37 cellular contexts compared by ENCODE assay signal in the genomic region with DNA sequence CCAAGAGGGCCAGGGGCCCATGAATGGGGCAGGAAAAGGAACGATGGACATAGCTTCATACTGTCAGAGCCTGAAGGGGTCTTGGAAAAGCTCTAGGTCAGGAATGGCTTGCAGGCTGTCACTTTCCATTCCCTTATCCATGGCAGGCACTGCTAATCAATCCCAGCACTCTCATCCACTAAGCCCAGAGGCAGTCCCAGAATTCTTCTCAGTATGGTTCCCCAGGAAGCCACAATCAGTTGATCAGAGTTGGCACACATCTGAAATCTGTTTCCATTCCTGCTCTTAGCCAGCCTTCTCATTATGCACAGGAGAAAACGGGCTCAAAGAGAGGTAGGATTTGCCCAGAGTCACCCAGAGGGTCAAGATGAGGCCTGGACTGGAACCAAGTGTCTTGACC.
"Had no signal": no experiment of that assay in that cellular context is flagged by ENCODE, and none has a peak within 500 bp of the region (broad histone marks: within the 10 kb centered on the region; RNA-seq: fewer than 3 reads in every experiment).

No MANE protein-coding gene starts in this region.

- H3K27ac Mint-ChIP-seq: activated B cell treated with CpG ODN at 0.5 μM for 24 hours; activated CD4-positive, alpha-beta memory T cell treated with anti-CD3 and anti-CD28 coated beads, Interleukin-2, amount 10 ng/mL, durations not matched to agents 7 days and 5 days; activated CD4-positive, alpha-beta T cell treated with anti-CD3 and anti-CD28 coated beads, Interleukin-2, amount 10 ng/mL, durations not matched to agents 24 days and 14 days; activated CD8-positive, alpha-beta memory T cell treated with anti-CD3 and anti-CD28 coated beads, Interleukin-2, amount 10 ng/mL, durations not matched to agents 7 days and 5 days; activated CD8-positive, alpha-beta T cell treated with anti-CD3 and anti-CD28 coated beads, Interleukin-2, amount 10 ng/mL, durations not matched to agents 7 days and 5 days; activated naive CD4-positive, alpha-beta T cell treated with anti-CD3 and anti-CD28 coated beads for 36 hours; activated naive CD4-positive, alpha-beta T cell treated with anti-CD3 and anti-CD28 coated beads, Interleukin-2, amount 50 U/mL, for 72 hours; activated naive CD8-positive, alpha-beta T cell treated with anti-CD3 and anti-CD28 coated beads for 36 hours; activated T-cell treated with anti-CD3 and anti-CD28 coated beads, Interleukin-2, amount 50 U/mL, for 72 hours; activated T-helper 1 cell treated with anti-CD3 and anti-CD28 coated beads, Interleukin-12 subunit alpha, Interleukin-12 subunit beta, Interleukin-2, Interleukin-4 antibody, amounts not matched to agents 30 ng/mL and 10 ng/mL and 1 ng/mL, durations not matched to agents 14 hours and 24 hours and 36 hours; activated T-helper 17 cell treated with anti-CD3 and anti-CD28 coated beads, Interleukin-2, amount 50 U/mL, for 72 hours; T-helper 2 cell treated with Interferon-gamma antibody and Interleukin-4, amounts not matched to agents 5 μg/mL and 100 μg/mL, for 36 hours had no signal

- DNase-seq: activated B cell treated with CpG ODN at 0.5 μM for 24 hours; activated CD4-positive, alpha-beta memory T cell treated with anti-CD3 and anti-CD28 coated beads, Interleukin-2, amount 10 ng/mL, durations not matched to agents 7 days and 5 days; activated CD4-positive, alpha-beta T cell treated with anti-CD3 and anti-CD28 coated beads for 4 hours; activated CD4-positive, alpha-beta T cell treated with anti-CD3 and anti-CD28 coated beads, Interleukin-2, amount 10 ng/mL, durations not matched to agents 24 days and 14 days; activated CD4-positive, alpha-beta T cell treated with anti-CD3 and anti-CD28 coated beads, Interleukin-2, amount 50 U/mL, for 1 hour; activated CD4-positive, alpha-beta T cell treated with anti-CD3 and anti-CD28 coated beads, Interleukin-2, amount 50 U/mL, for 4 hours; activated CD4-positive, CD25-positive, alpha-beta regulatory T cell treated with anti-CD3 and anti-CD28 coated beads, Interleukin-2, amount 50 U/mL, for 72 hours; activated CD8-positive, alpha-beta memory T cell treated with anti-CD3 and anti-CD28 coated beads for 24 hours; activated CD8-positive, alpha-beta memory T cell treated with anti-CD3 and anti-CD28 coated beads, Interleukin-2, amount 10 ng/mL, durations not matched to agents 7 days and 5 days; activated CD8-positive, alpha-beta memory T cell treated with anti-CD3 and anti-CD28 coated beads, Interleukin-2, amount 50 U/mL, for 48 hours; activated CD8-positive, alpha-beta T cell treated with anti-CD3 and anti-CD28 coated beads, Interleukin-2, amount 10 ng/mL, durations not matched to agents 7 days and 5 days; activated effector memory CD4-positive, alpha-beta T cell treated with anti-CD3 and anti-CD28 coated beads, Interleukin-2, amount 50 U/mL, for 16 hours; activated gamma-delta T cell treated with Interleukin-2 at 50 U/mL for 16 hours; activated naive CD4-positive, alpha-beta T cell; activated naive CD4-positive, alpha-beta T cell treated with anti-CD3 and anti-CD28 coated beads for 36 hours; activated naive CD4-positive, alpha-beta T cell treated with anti-CD3 and anti-CD28 coated beads, Interleukin-2, amount 50 U/mL, for 16 hours; activated naive CD8-positive, alpha-beta T cell treated with anti-CD3 and anti-CD28 coated beads for 36 hours; activated T-cell treated with anti-CD3 and anti-CD28 coated beads, Interleukin-2, amount 50 U/mL, for 1 hour; activated T-cell treated with anti-CD3 and anti-CD28 coated beads, Interleukin-2, amount 50 U/mL, for 4 hours; activated T-cell treated with anti-CD3 and anti-CD28 coated beads, Interleukin-2, amount 50 U/mL, for 72 hours; adrenal gland; amniotic stem cell; aorta; body of pancreas; brain microvascular endothelial cell; central memory CD4-positive, alpha-beta T cell; T-helper 2 cell; T-helper 9 cell had no signal

- H3K27me3 Mint-ChIP-seq: activated T-helper 17 cell treated with anti-CD3 and anti-CD28 coated beads, Interleukin-2, amount 50 U/mL, for 72 hours had no signal

- H3K36me3 ChIP-seq: adrenal gland, brain microvascular endothelial cell, breast epithelium had no signal

- H3K4me3 Mint-ChIP-seq: activated B cell treated with CpG ODN at 0.5 μM for 24 hours; activated CD4-positive, alpha-beta memory T cell treated with anti-CD3 and anti-CD28 coated beads, Interleukin-2, amount 10 ng/mL, durations not matched to agents 7 days and 5 days; activated CD4-positive, alpha-beta T cell treated with anti-CD3 and anti-CD28 coated beads, Interleukin-2, amount 10 ng/mL, durations not matched to agents 24 days and 14 days; activated CD8-positive, alpha-beta memory T cell treated with anti-CD3 and anti-CD28 coated beads, Interleukin-2, amount 10 ng/mL, durations not matched to agents 7 days and 5 days; activated CD8-positive, alpha-beta T cell treated with anti-CD3 and anti-CD28 coated beads, Interleukin-2, amount 10 ng/mL, durations not matched to agents 7 days and 5 days; activated naive CD4-positive, alpha-beta T cell treated with anti-CD3 and anti-CD28 coated beads for 36 hours; activated naive CD8-positive, alpha-beta T cell treated with anti-CD3 and anti-CD28 coated beads for 36 hours; activated T-cell treated with anti-CD3 and anti-CD28 coated beads, Interleukin-2, amount 50 U/mL, for 4 hours; activated T-cell treated with anti-CD3 and anti-CD28 coated beads, Interleukin-2, amount 50 U/mL, for 72 hours; activated T-helper 1 cell treated with anti-CD3 and anti-CD28 coated beads, Interleukin-12 subunit alpha, Interleukin-12 subunit beta, Interleukin-2, Interleukin-4 antibody, amounts not matched to agents 30 ng/mL and 10 ng/mL and 1 ng/mL, durations not matched to agents 14 hours and 24 hours and 36 hours; activated T-helper 17 cell treated with anti-CD3 and anti-CD28 coated beads, Interleukin-2, amount 50 U/mL, for 72 hours; T-helper 2 cell treated with Interferon-gamma antibody and Interleukin-4, amounts not matched to agents 5 μg/mL and 100 μg/mL, for 36 hours had no signal

- H3K9me3 ChIP-seq: adrenal gland, body of pancreas, breast epithelium had no signal

- H3K4me3 ChIP-seq: adrenal gland, body of pancreas, breast epithelium had no signal

- H3K4me1 ChIP-seq: adrenal gland, body of pancreas, breast epithelium had no signal

- FAIRE-seq: astrocyte, colon, TTC549 had no signal

- ATAC-seq: activated CD8-positive, alpha-beta memory T cell treated with anti-CD3 and anti-CD28 coated beads, Interleukin-2, amount 10 ng/mL, durations not matched to agents 7 days and 5 days; activated CD8-positive, alpha-beta T cell treated with anti-CD3 and anti-CD28 coated beads, Interleukin-2, amount 10 ng/mL, durations not matched to agents 7 days and 5 days; activated naive CD4-positive, alpha-beta T cell treated with anti-CD3 and anti-CD28 coated beads, Interleukin-2, amount 50 U/mL, for 72 hours; activated T-cell treated with anti-CD3 and anti-CD28 coated beads, Interleukin-2, amount 50 U/mL, for 4 hours; activated T-cell treated with anti-CD3 and anti-CD28 coated beads, Interleukin-2, amount 50 U/mL, for 72 hours; activated T-helper 17 cell treated with anti-CD3 and anti-CD28 coated beads, Interleukin-2, amount 50 U/mL, for 72 hours; body of pancreas had no signal

- H3K36me3 Mint-ChIP-seq: activated CD8-positive, alpha-beta memory T cell treated with anti-CD3 and anti-CD28 coated beads, Interleukin-2, amount 10 ng/mL, durations not matched to agents 7 days and 5 days; activated naive CD4-positive, alpha-beta T cell treated with anti-CD3 and anti-CD28 coated beads, Interleukin-2, amount 50 U/mL, for 72 hours; activated naive CD8-positive, alpha-beta T cell treated with anti-CD3 and anti-CD28 coated beads for 36 hours had no signal

- H3K4me1 Mint-ChIP-seq: activated B cell treated with CpG ODN at 0.5 μM for 24 hours; activated CD4-positive, alpha-beta memory T cell treated with anti-CD3 and anti-CD28 coated beads, Interleukin-2, amount 10 ng/mL, durations not matched to agents 7 days and 5 days; activated CD4-positive, alpha-beta T cell treated with anti-CD3 and anti-CD28 coated beads, Interleukin-2, amount 10 ng/mL, durations not matched to agents 24 days and 14 days; activated CD8-positive, alpha-beta memory T cell treated with anti-CD3 and anti-CD28 coated beads, Interleukin-2, amount 10 ng/mL, durations not matched to agents 7 days and 5 days; activated naive CD8-positive, alpha-beta T cell treated with anti-CD3 and anti-CD28 coated beads for 36 hours had no signal

- H3K9me3 Mint-ChIP-seq: activated B cell treated with CpG ODN at 0.5 μM for 24 hours; activated CD4-positive, alpha-beta memory T cell treated with anti-CD3 and anti-CD28 coated beads, Interleukin-2, amount 10 ng/mL, durations not matched to agents 7 days and 5 days; activated CD4-positive, alpha-beta T cell treated with anti-CD3 and anti-CD28 coated beads, Interleukin-2, amount 10 ng/mL, durations not matched to agents 24 days and 14 days; activated naive CD4-positive, alpha-beta T cell treated with anti-CD3 and anti-CD28 coated beads for 36 hours; activated naive CD4-positive, alpha-beta T cell treated with anti-CD3 and anti-CD28 coated beads, Interleukin-2, amount 50 U/mL, for 72 hours; activated naive CD8-positive, alpha-beta T cell treated with anti-CD3 and anti-CD28 coated beads for 36 hours; activated T-cell treated with anti-CD3 and anti-CD28 coated beads, Interleukin-2, amount 50 U/mL, for 4 hours; activated T-cell treated with anti-CD3 and anti-CD28 coated beads, Interleukin-2, amount 50 U/mL, for 72 hours; activated T-helper 1 cell treated with anti-CD3 and anti-CD28 coated beads, Interleukin-12 subunit alpha, Interleukin-12 subunit beta, Interleukin-2, Interleukin-4 antibody, amounts not matched to agents 30 ng/mL and 10 ng/mL and 1 ng/mL, durations not matched to agents 14 hours and 24 hours and 36 hours; activated T-helper 17 cell treated with anti-CD3 and anti-CD28 coated beads, Interleukin-2, amount 50 U/mL, for 72 hours; T-helper 2 cell treated with Interferon-gamma antibody and Interleukin-4, amounts not matched to agents 5 μg/mL and 100 μg/mL, for 36 hours had no signal

- H3K27me3 ChIP-seq: adrenal gland, body of pancreas, brain microvascular endothelial cell, breast epithelium had no signal

- H3K27ac ChIP-seq: adrenal gland, body of pancreas, brain microvascular endothelial cell, breast epithelium, VCaP had no signal
